Comparison of ENCODE assay signal across 18 cellular contexts in the genomic region with DNA sequence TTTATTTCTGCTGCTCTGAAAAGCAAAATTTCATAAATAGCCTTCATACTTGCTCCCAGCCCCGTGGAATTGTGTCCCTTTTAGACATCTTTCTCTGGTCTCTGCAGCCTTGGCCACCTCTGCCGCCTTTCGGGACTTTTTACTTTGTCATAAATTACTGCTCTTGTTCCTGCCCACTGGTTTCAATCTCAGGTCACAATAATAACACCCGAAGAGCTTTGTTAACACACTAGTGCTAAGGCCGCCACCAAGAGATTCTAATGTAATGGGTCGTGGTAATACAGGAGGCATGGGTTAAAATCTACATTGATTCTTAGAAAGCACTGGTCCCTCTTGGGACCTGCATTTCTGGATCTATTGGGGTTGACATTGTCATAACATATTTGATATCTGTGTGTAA.
DNase-seq lines count a peak whose midpoint lies in the region; ATAC-seq lines count a peak whose summit lies in the region.
"Had no signal": no experiment of that assay in that cellular context is flagged by ENCODE, and none has a peak within 500 bp of the region (broad histone marks: within the 10 kb centered on the region; RNA-seq: fewer than 3 reads in every experiment).

No MANE protein-coding gene starts in this region.

- ATAC-seq in GM18868 (IDR thresholded peaks at IDR 0.05; ENCODE audit: unreplicated experiment): peak; percentile 83
- ATAC-seq in HG02610 (IDR thresholded peaks at IDR 0.05; ENCODE audit: unreplicated experiment): peak; percentile 58
- peak; percentile 52 for ATAC-seq in HG03439 (IDR thresholded peaks at IDR 0.05; ENCODE audit: unreplicated experiment)

- DNase-seq in left kidney (ENCODE audit: low read depth, low spot score) (peak; percentile 75), HT-29 (ENCODE audit: low spot score) (no peak), GF-D8 (lab: John Stamatoyannopoulos, UW) (no peak), activated gamma-delta T cell treated with Interleukin-2 at 50 U/mL for 16 hours (no peak)
- DNase-seq: DMS79, GM23248, HCEC 1CT, Kasumi-1, NCI-H1048, NCI-H1436, NCI-H187 treated with DMSO at 0.1 percent for 48 hours, NCI-H226, NCI-H510A treated with DMSO at 0.1 percent for 48 hours, NCI-H748 treated with DMSO at 0.1 percent for 48 hours, T-helper 1 cell had no signal
